In genomic region chr9:109166171-109166770, GRCh38 we compare ENCODE assay signal across 1 cellular context.
TF ChIP-seq lines count a peak whose summit lies in the region.

No MANE protein-coding gene starts in this region.

TF ChIP-seq in HepG2, 621 proteins besides CTCF, POLR2A, EP300 and RAD21:
- TF ChIP-seq ZNF563 (CRISPR knock-in tag; IDR thresholded peaks at IDR 0.05) (no peak), MTF1 (CRISPR knock-in tag; IDR thresholded peaks at IDR 0.05) (no peak), ZNF274 (CRISPR knock-in tag; IDR thresholded peaks at IDR 0.05) (no peak), TARDBP (CRISPR knock-in tag; IDR thresholded peaks at IDR 0.05) (no peak), ZNF629 (CRISPR knock-in tag; conservative IDR thresholded peaks at IDR 0.05) (peak; percentile 37; the same call in 1 of the 2 replicates), ZNF768 (CRISPR knock-in tag; IDR thresholded peaks at IDR 0.05) (no peak), KLF6 (CRISPR knock-in tag; IDR thresholded peaks at IDR 0.05) (no peak), MXI1 (IDR thresholded peaks at IDR 0.05; ENCODE audit: borderline replicate concordance, low read depth, low read length) (no peak), ZFX (CRISPR knock-in tag; IDR thresholded peaks at IDR 0.05; ENCODE audit: low read depth) (no peak)
